8 cellular contexts compared by ENCODE assay signal in genomic region chr3:22612927-22613326, GRCh38.
"Had no signal": no experiment of that assay in that cellular context is flagged by ENCODE, and none has a peak within 500 bp of the region (broad histone marks: within the 10 kb centered on the region; RNA-seq: fewer than 3 reads in every experiment).

No MANE protein-coding gene starts in this region.

- H3K4me2 ChIP-seq: GM23338 had no signal

- DNase-seq: H9, HCEC 1CT, IMR-90, KG1 had no signal

- ATAC-seq: GM23338, K562 had no signal

- H2AFZ ChIP-seq: GM23338 had no signal

- FAIRE-seq: H1, H54, K562 had no signal

- H3K4me3 ChIP-seq: GM23338, K562 had no signal
